Comparison of ENCODE assay signal across 1 cellular context in genomic region chr17:979539-980405, GRCh38.
TF ChIP-seq lines count a peak whose summit lies in the region.

TSS of gene NXN (minus strand) at chr17:979776.

TF ChIP-seq in GM12878, 131 proteins besides CTCF, POLR2A, EP300 and RAD21 (continued from another document and continues in another):
- TF ChIP-seq ZBTB4 (CRISPR knock-in tag; IDR thresholded peaks at IDR 0.05) (no peak), E4F1 (IDR thresholded peaks at IDR 0.05; ENCODE audit: borderline replicate concordance, partially characterized antibody) (no peak), TBL1XR1 (IDR thresholded peaks at IDR 0.05; ENCODE audit: low read depth, low read length) (no peak), MTA3 (IDR thresholded peaks at IDR 0.05; ENCODE audit: borderline replicate concordance, low read length) (no peak), E2F4 (IDR thresholded peaks at IDR 0.05; ENCODE audit: low read depth, low read length) (no peak), MXI1 (IDR thresholded peaks at IDR 0.05; ENCODE audit: low read depth, low read length) (no peak), GATAD2B (conservative IDR thresholded peaks at IDR 0.05; ENCODE audit: low read depth) (peak; percentile 60; the same call in 1 of the 2 replicates), SPI1 (IDR thresholded peaks at IDR 0.05; ENCODE audit: borderline replicate concordance, insufficient read depth, low read depth, low read length) (no peak), BRCA1 (IDR thresholded peaks at IDR 0.05; ENCODE audit: low read depth, low read length) (no peak), STAT1 (conservative IDR thresholded peaks at IDR 0.05) (no peak), MYC (IDR thresholded peaks at IDR 0.05; ENCODE audit: insufficient read depth, insufficient read length, insufficient replicate concordance, low read length, severe bottlenecking) (no peak), USF1 (IDR thresholded peaks at IDR 0.05; ENCODE audit: borderline replicate concordance, extremely low read length, insufficient read depth, low read depth, low read length) (no peak), BHLHE40 (IDR thresholded peaks at IDR 0.05; ENCODE audit: borderline replicate concordance in 1 of 2, low read depth in 2 of 2, low read length in 1 of 2) (peak in 1 of 2 experiments; percentile 40; a peak in 1 of 4 replicates), MTA2 (IDR thresholded peaks at IDR 0.05; ENCODE audit: low read depth) (no peak), KLF5 (IDR thresholded peaks at IDR 0.05; ENCODE audit: partially characterized antibody) (no peak), IKZF2 (IDR thresholded peaks at IDR 0.05) (no peak), JUND (IDR thresholded peaks at IDR 0.05; ENCODE audit: low read depth, low read length) (no peak), SMAD1 (IDR thresholded peaks at IDR 0.05; ENCODE audit: low read depth, partially characterized antibody) (no peak), RAD51 (IDR thresholded peaks at IDR 0.05) (no peak), RELA (IDR thresholded peaks at IDR 0.05; ENCODE audit: borderline replicate concordance, partially characterized antibody) (no peak), RUNX3 (IDR thresholded peaks at IDR 0.05; ENCODE audit: low read length) (no peak), CHD1 (IDR thresholded peaks at IDR 0.05; ENCODE audit: low read depth, low read length) (no peak), BACH1 (IDR thresholded peaks at IDR 0.05; ENCODE audit: borderline replicate concordance) (0 out of 2 replicates have a peak, but pooled peaks have one; percentile 34), YY1 (IDR thresholded peaks at IDR 0.05; ENCODE audit: low read depth, low read length) (0 out of 2 replicates have a peak, but pooled peaks have one; percentile 9), SREBF2 (IDR thresholded peaks at IDR 0.05; ENCODE audit: low read length) (no peak), MEF2A (IDR thresholded peaks at IDR 0.05; ENCODE audit: insufficient read depth, low read depth, low read length) (no peak), ZBTB11 (CRISPR knock-in tag; IDR thresholded peaks at IDR 0.05) (no peak), CEBPZ (IDR thresholded peaks at IDR 0.05; ENCODE audit: low read depth, low read length) (no peak), TCF12 (IDR thresholded peaks at IDR 0.05; ENCODE audit: low read depth, low read length) (0 out of 2 replicates have a peak, but pooled peaks have one; percentile 21), KDM1A (IDR thresholded peaks at IDR 0.05; ENCODE audit: borderline replicate concordance) (no peak), DPF2 (IDR thresholded peaks at IDR 0.05) (0 out of 2 replicates have a peak, but pooled peaks have one; percentile 40), LARP7 (IDR thresholded peaks at IDR 0.05) (peak; percentile 72; the same call in 1 of the 2 replicates), SMC3 (IDR thresholded peaks at IDR 0.05; ENCODE audit: borderline replicate concordance, low read length) (no peak), PBX3 (IDR thresholded peaks at IDR 0.05; ENCODE audit: insufficient replicate concordance, low read depth, low read length) (no peak), HSF1 (IDR thresholded peaks at IDR 0.05; ENCODE audit: low read depth, low read length) (no peak), PAX8 (IDR thresholded peaks at IDR 0.05) (no peak), ATF2 (IDR thresholded peaks at IDR 0.05; ENCODE audit: low read length) (no peak), GABPA (IDR thresholded peaks at IDR 0.05; ENCODE audit: low read depth) (no peak), CBX5 (IDR thresholded peaks at IDR 0.05; ENCODE audit: low read depth) (no peak), ZNF207 (IDR thresholded peaks at IDR 0.05; ENCODE audit: borderline replicate concordance) (no peak), NR2C2 (IDR thresholded peaks at IDR 0.05; ENCODE audit: borderline replicate concordance, control insufficient read depth, insufficient read length, low read depth) (no peak), TCF3 (IDR thresholded peaks at IDR 0.05; ENCODE audit: borderline replicate concordance, insufficient read depth, low read depth, low read length) (no peak), ZSCAN29 (IDR thresholded peaks at IDR 0.05) (no peak), ZNF622 (IDR thresholded peaks at IDR 0.05) (no peak), EGR1 (IDR thresholded peaks at IDR 0.05; ENCODE audit: borderline replicate concordance in 1 of 2, low read depth in 2 of 2, low read length in 2 of 2) (peak in 1 of 2 experiments; percentile 75; a peak in 2 of 3 replicates), EZH2 (IDR thresholded peaks at IDR 0.05; ENCODE audit: borderline replicate concordance, control insufficient read depth, low read depth, low read length) (no peak), IKZF1 (conservative IDR thresholded peaks at IDR 0.05) (peak; percentile 57), CHD2 (IDR thresholded peaks at IDR 0.05; ENCODE audit: borderline replicate concordance, low read depth, low read length) (no peak)
